ENCODE assay signal across 8 cellular contexts in genomic region chr17:59155439-59156177, GRCh38. TPM values are rescaled to one million over a fixed set of nuclear protein-coding genes. Genes with fewer than 3 reads are reported as not detected.
DNase-seq lines count a peak whose midpoint lies in the region; ATAC-seq, FAIRE-seq and TF ChIP-seq lines count a peak whose summit lies in the region.

TSS of gene PRR11 (plus strand) at chr17:59155746. CDS start at chr17:59169753, 14,007 bp downstream.

- ATAC-seq in GM21528 (IDR thresholded peaks at IDR 0.05; ENCODE audit: low FRiP score, unreplicated experiment) = peak; percentile 90
- peak; percentile 89 to 90 for ATAC-seq in activated T-cell treated with anti-CD3 and anti-CD28 coated beads, Interleukin-2, amount 50 U/mL, for 72 hours (replicated peaks in 1 of 2)
- ATAC-seq in naive thymus-derived CD4-positive, alpha-beta T cell = peak; percentile 91
- peak; percentile 92 for ATAC-seq in stimulated activated naive CD8-positive, alpha-beta T cell treated with anti-CD3 and anti-CD28 coated beads, Interleukin-15, amount 100 ng/mL, for 72 hours

- no peaks in the 10 kb centered on the region for H3K27me3 ChIP-seq in naive thymus-derived CD4-positive, alpha-beta T cell (ENCODE audit: control insufficient read depth in 2 of 2, insufficient read depth in 2 of 2, low read length in 2 of 2)

- CTCF ChIA-PET in naive thymus-derived CD4-positive, alpha-beta T cell (lab: Charles Lee) = interaction anchor here (0.7 kb wide), 1 partner anchor 686 kb away, joined by 3 read pairs; no protein-coding TSS in a partner anchor

- H3K36me3 ChIP-seq in naive thymus-derived CD4-positive, alpha-beta T cell (ENCODE audit: control insufficient read depth in 2 of 3, insufficient read depth in 3 of 3, low read length in 3 of 3) = peaks cover 0 to 5% (median 0%) of the 10 kb centered on the region in 3 experiments

- H3K27me3 Mint-ChIP-seq in activated T-cell treated with anti-CD3 and anti-CD28 coated beads, Interleukin-2, amount 50 U/mL, for 72 hours (ENCODE audit: low read depth) = no peaks in the 10 kb centered on the region
- no peaks in the 10 kb centered on the region for H3K27me3 Mint-ChIP-seq in naive thymus-derived CD4-positive, alpha-beta T cell
- H3K27me3 Mint-ChIP-seq in stimulated activated naive CD8-positive, alpha-beta T cell treated with anti-CD3 and anti-CD28 coated beads, Interleukin-15, amount 100 ng/mL, for 72 hours = no peaks in the 10 kb centered on the region

- H3K4me1 ChIP-seq in naive thymus-derived CD4-positive, alpha-beta T cell (ENCODE audit: control insufficient read depth in 2 of 2, insufficient read depth in 2 of 2, low read length in 2 of 2) = peaks cover 10 to 13% of the 10 kb centered on the region in 2 donors

- H3K4me3 Mint-ChIP-seq in activated T-cell treated with anti-CD3 and anti-CD28 coated beads, Interleukin-2, amount 50 U/mL, for 72 hours = no peak within 1 kb of the TSS
- H3K4me3 Mint-ChIP-seq in naive thymus-derived CD4-positive, alpha-beta T cell = no peak within 1 kb of the TSS
- no peak within 1 kb of the TSS for H3K4me3 Mint-ChIP-seq in stimulated activated naive CD8-positive, alpha-beta T cell treated with anti-CD3 and anti-CD28 coated beads, Interleukin-15, amount 100 ng/mL, for 72 hours

- no peaks in the 10 kb centered on the region for H3K9me3 ChIP-seq in naive thymus-derived CD4-positive, alpha-beta T cell (ENCODE audit: control insufficient read depth in 2 of 3, low read length in 3 of 3)

- peaks cover 0 to 6% of the 10 kb centered on the region in 2 donors for H3K36me3 Mint-ChIP-seq in activated T-cell treated with anti-CD3 and anti-CD28 coated beads, Interleukin-2, amount 50 U/mL, for 72 hours (ENCODE audit: insufficient read depth in 2 of 2)
- H3K36me3 Mint-ChIP-seq in naive thymus-derived CD4-positive, alpha-beta T cell = peaks cover 0 to 5% (median 0%) of the 10 kb centered on the region in 5 donors

- FAIRE-seq in RCC 7860 (lab: Jason Lieb, UNC) = peak; percentile 97

- intact Hi-C loops in naive thymus-derived CD4-positive, alpha-beta T cell (cut with micrococcal nuclease) = loop anchor here (1.0 to 10.0 kb wide), 20 partner anchors 49 to 1519 kb away; partner anchors contain the start of genes CLTC (in 2 of the 2), GDPD1 (in 2 of the 2), SMG8 (in 2 of the 2) and SRSF1 (in 2 of the 2)

- H3K4me3 ChIP-seq in fibroblast of mammary gland (ENCODE audit: control insufficient read depth, low read depth, low read length) = peak within 1 kb of the TSS; percentile 88
- H3K4me3 ChIP-seq in naive thymus-derived CD4-positive, alpha-beta T cell (ENCODE audit: low read length) = peak within 1 kb of the TSS; percentile 89

- H3K9me3 Mint-ChIP-seq in activated T-cell treated with anti-CD3 and anti-CD28 coated beads, Interleukin-2, amount 50 U/mL, for 72 hours = no peaks in the 10 kb centered on the region
- peaks cover 0 to 1% (median 0%) of the 10 kb centered on the region in 11 donors for H3K9me3 Mint-ChIP-seq in naive thymus-derived CD4-positive, alpha-beta T cell
- H3K9me3 Mint-ChIP-seq in stimulated activated naive CD8-positive, alpha-beta T cell treated with anti-CD3 and anti-CD28 coated beads, Interleukin-15, amount 100 ng/mL, for 72 hours = no peaks in the 10 kb centered on the region

- H3K27ac Mint-ChIP-seq in activated T-cell treated with anti-CD3 and anti-CD28 coated beads, Interleukin-2, amount 50 U/mL, for 72 hours = no peak within 1 kb of the TSS
- no peak within 1 kb of the TSS for H3K27ac Mint-ChIP-seq in naive thymus-derived CD4-positive, alpha-beta T cell
- no peak within 1 kb of the TSS for H3K27ac Mint-ChIP-seq in stimulated activated naive CD8-positive, alpha-beta T cell treated with anti-CD3 and anti-CD28 coated beads, Interleukin-15, amount 100 ng/mL, for 72 hours

- DNase-seq in DMS53 (lab: John Stamatoyannopoulos, UW) (peak; percentile 100), HuH-7 (ENCODE audit: low spot score) (peak; percentile 89), RCC 7860 (ENCODE audit: low spot score) (no peak), fibroblast of mammary gland (ENCODE audit: low read depth) (peak; percentile 100)
- DNase-seq in activated T-cell treated with anti-CD3 and anti-CD28 coated beads, Interleukin-2, amount 50 U/mL, for 72 hours = peak; percentile 89 to 96
- peak in 6 of 9 donors; percentile 62 to 99 (median 98) for DNase-seq in naive thymus-derived CD4-positive, alpha-beta T cell
- DNase-seq in stimulated activated naive CD8-positive, alpha-beta T cell treated with anti-CD3 and anti-CD28 coated beads, Interleukin-15, amount 100 ng/mL, for 72 hours = peak; percentile 90 to 96

- H3K4me1 Mint-ChIP-seq in activated T-cell treated with anti-CD3 and anti-CD28 coated beads, Interleukin-2, amount 50 U/mL, for 72 hours (ENCODE audit: low read depth) = peaks cover 50% of the 10 kb centered on the region
- H3K4me1 Mint-ChIP-seq in naive thymus-derived CD4-positive, alpha-beta T cell = peaks cover 8 to 52% (median 36%) of the 10 kb centered on the region in 7 donors
- H3K4me1 Mint-ChIP-seq in stimulated activated naive CD8-positive, alpha-beta T cell treated with anti-CD3 and anti-CD28 coated beads, Interleukin-15, amount 100 ng/mL, for 72 hours = peaks cover 45% of the 10 kb centered on the region

- TF ChIP-seq CTCF in fibroblast of mammary gland (conservative IDR thresholded peaks at IDR 0.05; ENCODE audit: control insufficient read depth, insufficient read depth, low read depth, low read length) = no peak

- H3K27ac ChIP-seq in naive thymus-derived CD4-positive, alpha-beta T cell (ENCODE audit: low read depth, low read length) = peak within 1 kb of the TSS; percentile 75

- POLR2A ChIA-PET in naive thymus-derived CD4-positive, alpha-beta T cell (lab: Charles Lee) = interaction anchor here (0.5 to 2.9 kb wide), 10 partner anchors 9 to 1033 kb away, joined by 3 to 21 read pairs (median 4); partner anchors contain the start of genes DHX40, SMG8 and TRIM37

RNA-seq across cellular contexts. Expression of gene PRR11, which starts in this region (rescaled TPM):
- 100 to 1,000 TPM in 1 of 2 donors, 10 to 100 TPM in 1; 99.5 to 108 TPM for total RNA-seq in activated T-cell treated with anti-CD3 and anti-CD28 coated beads, Interleukin-2, amount 50 U/mL, for 72 hours
- 10 to 100 TPM in 1 of 5 experiments, 1 to 10 TPM in 1, under 1 TPM in 3; 0.61 to 41.9 (median 1.00) TPM for total RNA-seq in naive thymus-derived CD4-positive, alpha-beta T cell
- under 1 TPM; 0.07 to 0.55 TPM for polyA plus RNA-seq in naive thymus-derived CD4-positive, alpha-beta T cell
